ENCODE assay signal across 12 cellular contexts in the genomic region with DNA sequence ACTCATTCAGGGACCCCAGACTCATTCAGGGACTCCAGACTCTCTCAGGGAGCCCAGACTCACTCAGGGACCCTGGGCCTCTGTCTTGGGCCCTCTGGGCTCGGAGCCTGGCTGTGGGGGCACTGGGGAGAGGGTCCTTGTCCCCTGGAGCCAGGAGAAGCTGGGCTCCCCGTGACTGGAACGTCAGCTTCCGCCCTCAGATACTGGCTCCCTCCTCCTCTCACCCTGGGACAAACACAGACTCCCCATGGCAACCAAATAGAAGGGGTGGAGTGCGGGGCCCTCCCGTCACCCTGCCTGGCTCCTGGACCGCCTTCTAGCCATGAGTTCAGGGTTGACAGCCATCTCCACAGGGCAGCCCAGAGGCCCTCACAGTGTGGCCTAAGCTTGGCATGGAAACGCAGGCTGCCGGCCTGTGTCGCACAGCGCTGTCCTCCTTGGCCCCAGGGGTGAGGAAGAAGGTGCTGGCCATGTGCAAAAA. TPM values are rescaled to one million over a fixed set of nuclear protein-coding genes. Genes with fewer than 3 reads are reported as not detected.
DNase-seq lines count a peak whose midpoint lies in the region; ATAC-seq and TF ChIP-seq lines count a peak whose summit lies in the region.
"Had no signal": no experiment of that assay in that cellular context is flagged by ENCODE, and none has a peak within 500 bp of the region (broad histone marks: within the 10 kb centered on the region; RNA-seq: fewer than 3 reads in every experiment).

No MANE protein-coding gene starts in this region.

- H3K9me3 ChIP-seq in esophagus muscularis mucosa (no peaks in the 10 kb centered on the region), mesodermal cell (ENCODE audit: control insufficient read depth, low read length) (no peaks in the 10 kb centered on the region), upper lobe of right lung (no peaks in the 10 kb centered on the region)

- peak; percentile 30 for DNase-seq in activated T-cell treated with anti-CD3 and anti-CD28 coated beads, Interleukin-2, amount 50 U/mL, for 1 hour
- DNase-seq in activated T-cell treated with anti-CD3 and anti-CD28 coated beads for 4 hours (no peak), esophagus muscularis mucosa (ENCODE audit: extremely low spot score) (no peak), upper lobe of right lung (peak; percentile 65), pons (ENCODE audit: low spot score) (no peak), T1000 (lab: John Stamatoyannopoulos, UW) (no peak)
- DNase-seq: anterior cingulate cortex, NCI-H1694 had no signal

- ATAC-seq in upper lobe of right lung: peak; percentile 51
- no peak for ATAC-seq in GM21723 (IDR thresholded peaks at IDR 0.05; ENCODE audit: unreplicated experiment)
- ATAC-seq: natural killer cell treated with Interleukin-12 subunit alpha and Interleukin-12 subunit beta and Interleukin-15 and Interleukin-18, amount 100 ng/mL, for 72 hours had no signal

- intact Hi-C loops in esophagus muscularis mucosa (cut with DNase I) (no loop called here), upper lobe of right lung (cut with DNase I) (no loop called here)

- WGBS in esophagus muscularis mucosa: 20% methylated on average over 11 of the region's 11 CpGs
- 65 to 90% methylated on average over 3 of the region's 11 CpGs for WGBS in mesodermal cell (ENCODE audit: insufficient coverage in 2 of 2), 2 experiments

- H3K27me3 ChIP-seq in esophagus muscularis mucosa: no peaks in the 10 kb centered on the region
- H3K27me3 ChIP-seq in upper lobe of right lung: no peaks in the 10 kb centered on the region

- no peak overlapping the region for H3K4me3 ChIP-seq in esophagus muscularis mucosa
- no peak overlapping the region for H3K4me3 ChIP-seq in mesodermal cell (ENCODE audit: extremely low read depth, insufficient read depth, low read length, poor library complexity, severe bottlenecking)
- no peak overlapping the region for H3K4me3 ChIP-seq in upper lobe of right lung

- H3K36me3 ChIP-seq in esophagus muscularis mucosa: peaks cover 0 to 9% (median 8%) of the 10 kb centered on the region in 4 donors
- H3K36me3 ChIP-seq in mesodermal cell (ENCODE audit: control insufficient read depth, insufficient read depth, low read length): no peaks in the 10 kb centered on the region
- no peaks in the 10 kb centered on the region for H3K36me3 ChIP-seq in upper lobe of right lung

- no peak for TF ChIP-seq EP300 in esophagus muscularis mucosa (IDR thresholded peaks at IDR 0.05)

- TF ChIP-seq CTCF in esophagus muscularis mucosa (IDR thresholded peaks at IDR 0.05) (no peak), upper lobe of right lung (IDR thresholded peaks at IDR 0.05) (no peak)

- H3K27ac ChIP-seq in esophagus muscularis mucosa (replicated peaks in 1 of 4) (peak overlapping the region; percentile 72 to 80 (median 74)), mesodermal cell (ENCODE audit: low read depth, low read length, severe bottlenecking) (peak overlapping the region; percentile 62), upper lobe of right lung (no peak overlapping the region)

- no peak for TF ChIP-seq POLR2A in esophagus muscularis mucosa (IDR thresholded peaks at IDR 0.05; ENCODE audit: low read depth)

- H3K4me1 ChIP-seq in esophagus muscularis mucosa: peaks cover 39 to 45% (median 45%) of the 10 kb centered on the region in 4 donors
- H3K4me1 ChIP-seq in mesodermal cell (ENCODE audit: control insufficient read depth, insufficient read depth, low read length, poor library complexity, severe bottlenecking): no peaks in the 10 kb centered on the region
- peaks cover 24% of the 10 kb centered on the region for H3K4me1 ChIP-seq in upper lobe of right lung

RNA-seq across cellular contexts. Expression of gene ZDHHC11B, which starts 27.6 kb away (rescaled TPM):
- total RNA-seq in esophagus muscularis mucosa (10 to 100 TPM in 1 of 4 donors, 1 to 10 TPM in 3; 2.2 to 11.7 (median 6.2) TPM), upper lobe of right lung (8.0 TPM)
- 0.55 TPM for polyA plus RNA-seq in mesodermal cell (2013, experiment 1 of 2)
- polyA plus RNA-seq in mesodermal cell (2013, experiment 2 of 2): 0.71 TPM
- polyA plus RNA-seq: AG04450 had no signal

Comparison
In these comparisons a context has a peak if more than half of its experiments do, and no peak if none do; other contexts are left out.
1. DNase-seq: peak in activated T-cell treated with anti-CD3 and anti-CD28 coated beads, Interleukin-2, amount 50 U/mL, for 1 hour (single experiment) and upper lobe of right lung (single experiment); none in activated T-cell treated with anti-CD3 and anti-CD28 coated beads for 4 hours (single experiment), esophagus muscularis mucosa (single experiment), pons (single experiment) and T1000 (single experiment).